In the genomic region with DNA sequence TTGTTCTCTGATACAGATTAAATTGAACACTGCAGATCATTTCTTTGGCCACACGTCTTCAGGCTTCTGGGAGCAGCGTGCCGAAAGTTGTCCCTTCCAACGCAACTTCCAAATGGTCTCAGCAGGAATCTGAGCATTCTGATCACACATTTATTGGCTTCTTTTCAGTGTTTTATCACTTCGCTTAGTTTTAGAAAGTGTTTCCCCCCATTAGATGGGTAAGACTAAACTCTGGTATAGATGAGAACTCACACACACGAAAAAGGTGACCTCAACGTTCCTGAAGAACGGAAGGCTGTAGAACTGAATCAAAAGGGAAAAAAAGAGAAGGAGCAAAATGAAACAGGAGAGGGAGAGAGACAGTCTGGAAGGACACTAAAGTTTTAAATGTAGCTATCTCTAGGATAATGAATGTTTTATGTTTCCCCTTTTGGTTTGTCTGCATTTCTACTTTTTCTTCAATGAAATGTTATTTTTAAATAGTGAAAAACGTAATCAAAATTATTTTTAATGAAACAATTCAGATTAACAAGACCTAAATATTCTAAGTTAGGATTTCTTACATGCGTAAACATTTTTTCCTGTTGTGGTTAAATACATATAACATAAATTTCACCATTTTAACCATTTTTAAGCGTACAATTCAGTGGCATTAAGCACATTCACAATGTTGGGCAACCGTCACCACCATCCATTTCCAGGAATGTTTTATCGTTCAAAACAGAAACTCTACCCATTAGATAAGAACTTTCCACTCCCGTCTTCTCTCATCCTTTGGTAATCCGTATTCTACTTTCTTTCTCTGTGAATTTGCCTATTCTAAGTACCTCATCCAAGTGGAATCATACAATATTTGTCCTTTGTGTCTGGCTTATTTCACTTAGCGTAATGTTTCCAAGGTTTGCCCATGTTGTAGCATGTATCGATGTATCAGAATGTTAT, we compare ENCODE assay signal across 1 cellular context.
TF ChIP-seq lines count a peak whose summit lies in the region.

No MANE protein-coding gene starts in this region.

TF ChIP-seq in K562, 482 proteins besides CTCF, POLR2A, EP300 and RAD21 (continued from another document and continues in another):
- TF ChIP-seq, protein P1, sequence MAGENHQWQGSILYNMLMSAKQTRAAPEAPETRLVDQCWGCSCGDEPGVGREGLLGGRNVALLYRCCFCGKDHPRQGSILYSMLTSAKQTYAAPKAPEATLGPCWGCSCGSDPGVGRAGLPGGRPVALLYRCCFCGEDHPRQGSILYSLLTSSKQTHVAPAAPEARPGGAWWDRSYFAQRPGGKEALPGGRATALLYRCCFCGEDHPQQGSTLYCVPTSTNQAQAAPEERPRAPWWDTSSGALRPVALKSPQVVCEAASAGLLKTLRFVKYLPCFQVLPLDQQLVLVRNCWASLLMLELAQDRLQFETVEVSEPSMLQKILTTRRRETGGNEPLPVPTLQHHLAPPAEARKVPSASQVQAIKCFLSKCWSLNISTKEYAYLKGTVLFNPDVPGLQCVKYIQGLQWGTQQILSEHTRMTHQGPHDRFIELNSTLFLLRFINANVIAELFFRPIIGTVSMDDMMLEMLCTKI (IDR thresholded peaks at IDR 0.05; ENCODE audit: partially characterized antibody): no peak
- TF ChIP-seq SIN3A (IDR thresholded peaks at IDR 0.05; ENCODE audit: borderline replicate concordance in 2 of 2, control insufficient read depth in 1 of 2, low read depth in 2 of 2, low read length in 2 of 2) (no peak), MAFK (IDR thresholded peaks at IDR 0.05; ENCODE audit: low read length) (no peak), SMARCC2 (IDR thresholded peaks at IDR 0.05; ENCODE audit: low read depth) (peak; percentile 77), ATF7 (IDR thresholded peaks at IDR 0.05) (0 out of 2 replicates have a peak, but pooled peaks have one; percentile 5), RBBP5 (IDR thresholded peaks at IDR 0.05; ENCODE audit: borderline replicate concordance, insufficient read depth, low read length, poor library complexity, severe bottlenecking) (peak; percentile 38), RBFOX2 (IDR thresholded peaks at IDR 0.05; ENCODE audit: low read depth, low read length) (peak; percentile 33; the same call in 1 of the 2 replicates), TEAD1 (CRISPR knock-in tag; IDR thresholded peaks at IDR 0.05) (peak in 1 of 2 experiments; percentile 80; a peak in 2 of 4 replicates), TRIM24 (IDR thresholded peaks at IDR 0.05) (peak; percentile 72 to 76; a peak in 3 of 4 replicates), NCOA6 (IDR thresholded peaks at IDR 0.05) (no peak), TAF7 (tag; IDR thresholded peaks at IDR 0.05) (no peak), PURB (CRISPR knock-in tag; IDR thresholded peaks at IDR 0.05; ENCODE audit: low read depth) (no peak), BRD9 (IDR thresholded peaks at IDR 0.05; ENCODE audit: low read depth, partially characterized antibody) (peak; percentile 71), GTF2A2 (tag; IDR thresholded peaks at IDR 0.05) (no peak), ZNF133 (CRISPR knock-in tag; IDR thresholded peaks at IDR 0.05) (no peak), RBM17 (IDR thresholded peaks at IDR 0.05; ENCODE audit: borderline replicate concordance, low read depth, low read length) (no peak), CEBPG (CRISPR knock-in tag; IDR thresholded peaks at IDR 0.05) (peak; percentile 33; the same call in 1 of the 2 replicates), CEBPG (tag; conservative IDR thresholded peaks at IDR 0.05 in 1 of 2, IDR thresholded peaks at IDR 0.05 in 1 of 2) (peak; percentile 90 to 96), CBFA2T2 (conservative IDR thresholded peaks at IDR 0.05) (peak; percentile 78), JUN (IDR thresholded peaks at IDR 0.05; ENCODE audit: borderline replicate concordance, low read depth, low read length) (peak; percentile 37; the same call in 1 of the 2 replicates), JUN (CRISPR knock-in tag; IDR thresholded peaks at IDR 0.05; ENCODE audit: borderline replicate concordance) (no peak)
- TF ChIP-seq, protein P2, sequence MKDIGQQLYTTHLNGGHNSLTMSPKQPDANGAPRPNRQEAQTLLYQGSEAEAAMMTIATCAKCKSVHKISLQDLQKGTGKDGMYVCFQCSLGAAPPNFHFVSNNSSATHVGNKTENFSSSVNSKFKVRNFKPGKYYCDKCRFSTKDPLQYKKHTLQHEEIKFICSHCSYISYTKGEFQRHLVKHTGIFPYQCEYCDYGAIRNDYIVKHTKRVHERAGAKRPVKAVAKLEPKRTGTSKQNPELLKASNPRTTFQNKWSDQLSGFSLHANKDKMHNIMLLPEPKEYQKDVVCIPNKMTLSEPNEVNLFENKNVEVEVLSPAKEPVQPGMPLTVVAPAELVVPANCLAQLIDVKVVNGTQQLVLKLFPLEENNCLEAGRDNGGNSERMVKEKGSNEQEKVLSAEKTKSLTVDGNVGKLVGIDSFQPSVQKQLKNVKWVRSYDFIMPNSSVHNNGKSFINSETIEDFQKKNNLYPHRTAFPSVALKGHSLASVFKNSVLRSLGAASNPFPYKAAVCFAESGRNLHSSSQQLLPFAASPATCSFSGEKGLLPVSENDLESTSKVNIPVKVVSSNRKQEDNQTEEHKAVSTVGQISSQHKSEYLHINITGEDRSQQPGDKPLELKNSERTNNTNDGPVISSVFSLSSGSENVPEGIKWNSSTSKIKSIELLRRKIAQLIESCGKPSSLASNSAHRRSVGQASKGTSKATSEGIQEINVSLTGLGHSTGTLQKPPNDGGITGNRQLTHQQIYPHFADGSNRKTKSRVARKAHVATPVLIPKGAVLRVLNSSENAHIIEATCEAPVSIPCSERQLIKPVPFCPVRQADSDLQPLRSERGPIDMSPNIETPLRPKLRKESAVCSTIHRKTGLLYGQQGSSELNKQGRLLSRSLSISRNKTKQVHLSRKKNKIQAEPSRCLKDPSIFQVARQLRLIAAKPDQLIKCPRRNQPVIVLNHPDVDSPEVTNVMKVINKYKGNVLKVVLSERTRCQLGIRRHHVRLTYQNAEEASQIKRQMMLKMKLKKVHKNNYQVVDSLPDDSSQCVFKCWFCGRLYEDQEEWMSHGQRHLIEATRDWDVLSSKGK (CRISPR knock-in tag; IDR thresholded peaks at IDR 0.05): no peak
- TF ChIP-seq, protein P3, sequence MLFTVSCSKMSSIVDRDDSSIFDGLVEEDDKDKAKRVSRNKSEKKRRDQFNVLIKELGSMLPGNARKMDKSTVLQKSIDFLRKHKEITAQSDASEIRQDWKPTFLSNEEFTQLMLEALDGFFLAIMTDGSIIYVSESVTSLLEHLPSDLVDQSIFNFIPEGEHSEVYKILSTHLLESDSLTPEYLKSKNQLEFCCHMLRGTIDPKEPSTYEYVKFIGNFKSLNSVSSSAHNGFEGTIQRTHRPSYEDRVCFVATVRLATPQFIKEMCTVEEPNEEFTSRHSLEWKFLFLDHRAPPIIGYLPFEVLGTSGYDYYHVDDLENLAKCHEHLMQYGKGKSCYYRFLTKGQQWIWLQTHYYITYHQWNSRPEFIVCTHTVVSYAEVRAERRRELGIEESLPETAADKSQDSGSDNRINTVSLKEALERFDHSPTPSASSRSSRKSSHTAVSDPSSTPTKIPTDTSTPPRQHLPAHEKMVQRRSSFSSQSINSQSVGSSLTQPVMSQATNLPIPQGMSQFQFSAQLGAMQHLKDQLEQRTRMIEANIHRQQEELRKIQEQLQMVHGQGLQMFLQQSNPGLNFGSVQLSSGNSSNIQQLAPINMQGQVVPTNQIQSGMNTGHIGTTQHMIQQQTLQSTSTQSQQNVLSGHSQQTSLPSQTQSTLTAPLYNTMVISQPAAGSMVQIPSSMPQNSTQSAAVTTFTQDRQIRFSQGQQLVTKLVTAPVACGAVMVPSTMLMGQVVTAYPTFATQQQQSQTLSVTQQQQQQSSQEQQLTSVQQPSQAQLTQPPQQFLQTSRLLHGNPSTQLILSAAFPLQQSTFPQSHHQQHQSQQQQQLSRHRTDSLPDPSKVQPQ (CRISPR knock-in tag; IDR thresholded peaks at IDR 0.05; ENCODE audit: borderline replicate concordance): no peak
- TF ChIP-seq, protein P4, sequence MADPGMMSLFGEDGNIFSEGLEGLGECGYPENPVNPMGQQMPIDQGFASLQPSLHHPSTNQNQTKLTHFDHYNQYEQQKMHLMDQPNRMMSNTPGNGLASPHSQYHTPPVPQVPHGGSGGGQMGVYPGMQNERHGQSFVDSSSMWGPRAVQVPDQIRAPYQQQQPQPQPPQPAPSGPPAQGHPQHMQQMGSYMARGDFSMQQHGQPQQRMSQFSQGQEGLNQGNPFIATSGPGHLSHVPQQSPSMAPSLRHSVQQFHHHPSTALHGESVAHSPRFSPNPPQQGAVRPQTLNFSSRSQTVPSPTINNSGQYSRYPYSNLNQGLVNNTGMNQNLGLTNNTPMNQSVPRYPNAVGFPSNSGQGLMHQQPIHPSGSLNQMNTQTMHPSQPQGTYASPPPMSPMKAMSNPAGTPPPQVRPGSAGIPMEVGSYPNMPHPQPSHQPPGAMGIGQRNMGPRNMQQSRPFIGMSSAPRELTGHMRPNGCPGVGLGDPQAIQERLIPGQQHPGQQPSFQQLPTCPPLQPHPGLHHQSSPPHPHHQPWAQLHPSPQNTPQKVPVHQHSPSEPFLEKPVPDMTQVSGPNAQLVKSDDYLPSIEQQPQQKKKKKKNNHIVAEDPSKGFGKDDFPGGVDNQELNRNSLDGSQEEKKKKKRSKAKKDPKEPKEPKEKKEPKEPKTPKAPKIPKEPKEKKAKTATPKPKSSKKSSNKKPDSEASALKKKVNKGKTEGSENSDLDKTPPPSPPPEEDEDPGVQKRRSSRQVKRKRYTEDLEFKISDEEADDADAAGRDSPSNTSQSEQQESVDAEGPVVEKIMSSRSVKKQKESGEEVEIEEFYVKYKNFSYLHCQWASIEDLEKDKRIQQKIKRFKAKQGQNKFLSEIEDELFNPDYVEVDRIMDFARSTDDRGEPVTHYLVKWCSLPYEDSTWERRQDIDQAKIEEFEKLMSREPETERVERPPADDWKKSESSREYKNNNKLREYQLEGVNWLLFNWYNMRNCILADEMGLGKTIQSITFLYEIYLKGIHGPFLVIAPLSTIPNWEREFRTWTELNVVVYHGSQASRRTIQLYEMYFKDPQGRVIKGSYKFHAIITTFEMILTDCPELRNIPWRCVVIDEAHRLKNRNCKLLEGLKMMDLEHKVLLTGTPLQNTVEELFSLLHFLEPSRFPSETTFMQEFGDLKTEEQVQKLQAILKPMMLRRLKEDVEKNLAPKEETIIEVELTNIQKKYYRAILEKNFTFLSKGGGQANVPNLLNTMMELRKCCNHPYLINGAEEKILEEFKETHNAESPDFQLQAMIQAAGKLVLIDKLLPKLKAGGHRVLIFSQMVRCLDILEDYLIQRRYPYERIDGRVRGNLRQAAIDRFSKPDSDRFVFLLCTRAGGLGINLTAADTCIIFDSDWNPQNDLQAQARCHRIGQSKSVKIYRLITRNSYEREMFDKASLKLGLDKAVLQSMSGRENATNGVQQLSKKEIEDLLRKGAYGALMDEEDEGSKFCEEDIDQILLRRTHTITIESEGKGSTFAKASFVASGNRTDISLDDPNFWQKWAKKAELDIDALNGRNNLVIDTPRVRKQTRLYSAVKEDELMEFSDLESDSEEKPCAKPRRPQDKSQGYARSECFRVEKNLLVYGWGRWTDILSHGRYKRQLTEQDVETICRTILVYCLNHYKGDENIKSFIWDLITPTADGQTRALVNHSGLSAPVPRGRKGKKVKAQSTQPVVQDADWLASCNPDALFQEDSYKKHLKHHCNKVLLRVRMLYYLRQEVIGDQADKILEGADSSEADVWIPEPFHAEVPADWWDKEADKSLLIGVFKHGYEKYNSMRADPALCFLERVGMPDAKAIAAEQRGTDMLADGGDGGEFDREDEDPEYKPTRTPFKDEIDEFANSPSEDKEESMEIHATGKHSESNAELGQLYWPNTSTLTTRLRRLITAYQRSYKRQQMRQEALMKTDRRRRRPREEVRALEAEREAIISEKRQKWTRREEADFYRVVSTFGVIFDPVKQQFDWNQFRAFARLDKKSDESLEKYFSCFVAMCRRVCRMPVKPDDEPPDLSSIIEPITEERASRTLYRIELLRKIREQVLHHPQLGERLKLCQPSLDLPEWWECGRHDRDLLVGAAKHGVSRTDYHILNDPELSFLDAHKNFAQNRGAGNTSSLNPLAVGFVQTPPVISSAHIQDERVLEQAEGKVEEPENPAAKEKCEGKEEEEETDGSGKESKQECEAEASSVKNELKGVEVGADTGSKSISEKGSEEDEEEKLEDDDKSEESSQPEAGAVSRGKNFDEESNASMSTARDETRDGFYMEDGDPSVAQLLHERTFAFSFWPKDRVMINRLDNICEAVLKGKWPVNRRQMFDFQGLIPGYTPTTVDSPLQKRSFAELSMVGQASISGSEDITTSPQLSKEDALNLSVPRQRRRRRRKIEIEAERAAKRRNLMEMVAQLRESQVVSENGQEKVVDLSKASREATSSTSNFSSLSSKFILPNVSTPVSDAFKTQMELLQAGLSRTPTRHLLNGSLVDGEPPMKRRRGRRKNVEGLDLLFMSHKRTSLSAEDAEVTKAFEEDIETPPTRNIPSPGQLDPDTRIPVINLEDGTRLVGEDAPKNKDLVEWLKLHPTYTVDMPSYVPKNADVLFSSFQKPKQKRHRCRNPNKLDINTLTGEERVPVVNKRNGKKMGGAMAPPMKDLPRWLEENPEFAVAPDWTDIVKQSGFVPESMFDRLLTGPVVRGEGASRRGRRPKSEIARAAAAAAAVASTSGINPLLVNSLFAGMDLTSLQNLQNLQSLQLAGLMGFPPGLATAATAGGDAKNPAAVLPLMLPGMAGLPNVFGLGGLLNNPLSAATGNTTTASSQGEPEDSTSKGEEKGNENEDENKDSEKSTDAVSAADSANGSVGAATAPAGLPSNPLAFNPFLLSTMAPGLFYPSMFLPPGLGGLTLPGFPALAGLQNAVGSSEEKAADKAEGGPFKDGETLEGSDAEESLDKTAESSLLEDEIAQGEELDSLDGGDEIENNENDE (IDR thresholded peaks at IDR 0.05; ENCODE audit: low read depth, low read length): no peak
- TF ChIP-seq, protein P5, sequence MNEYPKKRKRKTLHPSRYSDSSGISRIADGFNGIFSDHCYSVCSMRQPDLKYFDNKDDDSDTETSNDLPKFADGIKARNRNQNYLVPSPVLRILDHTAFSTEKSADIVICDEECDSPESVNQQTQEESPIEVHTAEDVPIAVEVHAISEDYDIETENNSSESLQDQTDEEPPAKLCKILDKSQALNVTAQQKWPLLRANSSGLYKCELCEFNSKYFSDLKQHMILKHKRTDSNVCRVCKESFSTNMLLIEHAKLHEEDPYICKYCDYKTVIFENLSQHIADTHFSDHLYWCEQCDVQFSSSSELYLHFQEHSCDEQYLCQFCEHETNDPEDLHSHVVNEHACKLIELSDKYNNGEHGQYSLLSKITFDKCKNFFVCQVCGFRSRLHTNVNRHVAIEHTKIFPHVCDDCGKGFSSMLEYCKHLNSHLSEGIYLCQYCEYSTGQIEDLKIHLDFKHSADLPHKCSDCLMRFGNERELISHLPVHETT (CRISPR knock-in tag; conservative IDR thresholded peaks at IDR 0.05 in 1 of 2, IDR thresholded peaks at IDR 0.05 in 1 of 2): no peak
- TF ChIP-seq, protein P6, sequence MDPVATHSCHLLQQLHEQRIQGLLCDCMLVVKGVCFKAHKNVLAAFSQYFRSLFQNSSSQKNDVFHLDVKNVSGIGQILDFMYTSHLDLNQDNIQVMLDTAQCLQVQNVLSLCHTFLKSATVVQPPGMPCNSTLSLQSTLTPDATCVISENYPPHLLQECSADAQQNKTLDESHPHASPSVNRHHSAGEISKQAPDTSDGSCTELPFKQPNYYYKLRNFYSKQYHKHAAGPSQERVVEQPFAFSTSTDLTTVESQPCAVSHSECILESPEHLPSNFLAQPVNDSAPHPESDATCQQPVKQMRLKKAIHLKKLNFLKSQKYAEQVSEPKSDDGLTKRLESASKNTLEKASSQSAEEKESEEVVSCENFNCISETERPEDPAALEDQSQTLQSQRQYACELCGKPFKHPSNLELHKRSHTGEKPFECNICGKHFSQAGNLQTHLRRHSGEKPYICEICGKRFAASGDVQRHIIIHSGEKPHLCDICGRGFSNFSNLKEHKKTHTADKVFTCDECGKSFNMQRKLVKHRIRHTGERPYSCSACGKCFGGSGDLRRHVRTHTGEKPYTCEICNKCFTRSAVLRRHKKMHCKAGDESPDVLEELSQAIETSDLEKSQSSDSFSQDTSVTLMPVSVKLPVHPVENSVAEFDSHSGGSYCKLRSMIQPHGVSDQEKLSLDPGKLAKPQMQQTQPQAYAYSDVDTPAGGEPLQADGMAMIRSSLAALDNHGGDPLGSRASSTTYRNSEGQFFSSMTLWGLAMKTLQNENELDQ (CRISPR knock-in tag; IDR thresholded peaks at IDR 0.05; ENCODE audit: borderline replicate concordance): no peak
